In the genomic region with DNA sequence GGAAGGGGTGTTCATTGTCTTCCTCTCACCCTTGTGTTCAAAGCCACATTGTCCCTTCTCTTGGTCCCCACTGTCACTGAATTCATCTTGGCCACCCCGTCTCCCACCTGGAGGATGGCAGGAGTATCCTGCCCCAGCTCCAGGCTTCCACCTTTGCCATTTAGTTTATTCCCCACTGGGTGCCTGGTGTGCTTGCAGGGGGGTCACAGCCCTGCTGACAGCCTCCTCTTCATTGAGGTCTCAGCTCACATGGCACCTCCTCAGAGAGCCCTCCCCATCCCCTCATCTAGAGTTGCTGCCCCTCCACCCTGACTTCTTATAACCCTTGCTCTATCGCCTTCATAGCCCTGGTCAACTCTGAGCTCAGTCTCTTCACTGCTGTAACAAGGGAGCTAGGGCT, we compare ENCODE assay signal across 2 cellular contexts.
TF ChIP-seq lines count a peak whose summit lies in the region.

No MANE protein-coding gene starts in this region.

TF ChIP-seq in liver, 16 proteins besides CTCF, POLR2A, EP300 and RAD21:
- TF ChIP-seq NR2F2 (IDR thresholded peaks at IDR 0.05) (no peak), GABPA (IDR thresholded peaks at IDR 0.05 in 1 of 2, conservative IDR thresholded peaks at IDR 0.05 in 1 of 2) (no peak)
TF ChIP-seq in liver: peak in this region for 0.

TF ChIP-seq in HepG2, 621 proteins besides CTCF, POLR2A, EP300 and RAD21:
- TF ChIP-seq, protein P1, sequence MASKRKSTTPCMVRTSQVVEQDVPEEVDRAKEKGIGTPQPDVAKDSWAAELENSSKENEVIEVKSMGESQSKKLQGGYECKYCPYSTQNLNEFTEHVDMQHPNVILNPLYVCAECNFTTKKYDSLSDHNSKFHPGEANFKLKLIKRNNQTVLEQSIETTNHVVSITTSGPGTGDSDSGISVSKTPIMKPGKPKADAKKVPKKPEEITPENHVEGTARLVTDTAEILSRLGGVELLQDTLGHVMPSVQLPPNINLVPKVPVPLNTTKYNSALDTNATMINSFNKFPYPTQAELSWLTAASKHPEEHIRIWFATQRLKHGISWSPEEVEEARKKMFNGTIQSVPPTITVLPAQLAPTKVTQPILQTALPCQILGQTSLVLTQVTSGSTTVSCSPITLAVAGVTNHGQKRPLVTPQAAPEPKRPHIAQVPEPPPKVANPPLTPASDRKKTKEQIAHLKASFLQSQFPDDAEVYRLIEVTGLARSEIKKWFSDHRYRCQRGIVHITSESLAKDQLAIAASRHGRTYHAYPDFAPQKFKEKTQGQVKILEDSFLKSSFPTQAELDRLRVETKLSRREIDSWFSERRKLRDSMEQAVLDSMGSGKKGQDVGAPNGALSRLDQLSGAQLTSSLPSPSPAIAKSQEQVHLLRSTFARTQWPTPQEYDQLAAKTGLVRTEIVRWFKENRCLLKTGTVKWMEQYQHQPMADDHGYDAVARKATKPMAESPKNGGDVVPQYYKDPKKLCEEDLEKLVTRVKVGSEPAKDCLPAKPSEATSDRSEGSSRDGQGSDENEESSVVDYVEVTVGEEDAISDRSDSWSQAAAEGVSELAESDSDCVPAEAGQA (IDR thresholded peaks at IDR 0.05; ENCODE audit: low read depth): no peak
- TF ChIP-seq, protein P1 (CRISPR knock-in tag; IDR thresholded peaks at IDR 0.05; ENCODE audit: borderline replicate concordance): no peak
- TF ChIP-seq TAF1 (CRISPR knock-in tag; IDR thresholded peaks at IDR 0.05) (no peak), NR2F6 (IDR thresholded peaks at IDR 0.05) (no peak), NR2F6 (CRISPR knock-in tag; IDR thresholded peaks at IDR 0.05) (no peak), SMAD3 (CRISPR knock-in tag; IDR thresholded peaks at IDR 0.05) (no peak), ZNF703 (CRISPR knock-in tag; IDR thresholded peaks at IDR 0.05; ENCODE audit: borderline replicate concordance) (no peak), NCOA2 (CRISPR knock-in tag; IDR thresholded peaks at IDR 0.05) (no peak), FOSL2 (CRISPR knock-in tag; IDR thresholded peaks at IDR 0.05) (no peak), RARA (CRISPR knock-in tag; IDR thresholded peaks at IDR 0.05) (no peak), SPEN (CRISPR knock-in tag; IDR thresholded peaks at IDR 0.05; ENCODE audit: low read depth) (no peak), ZNF264 (CRISPR knock-in tag; IDR thresholded peaks at IDR 0.05) (no peak), ZNF552 (CRISPR knock-in tag; IDR thresholded peaks at IDR 0.05; ENCODE audit: borderline replicate concordance) (no peak), ZNF253 (CRISPR knock-in tag; IDR thresholded peaks at IDR 0.05; ENCODE audit: borderline replicate concordance) (no peak), ZNF7 (CRISPR knock-in tag; IDR thresholded peaks at IDR 0.05) (no peak), TOE1 (CRISPR knock-in tag; IDR thresholded peaks at IDR 0.05) (no peak), RFX5 (IDR thresholded peaks at IDR 0.05; ENCODE audit: low read depth, low read length) (no peak)
- TF ChIP-seq, protein P2, sequence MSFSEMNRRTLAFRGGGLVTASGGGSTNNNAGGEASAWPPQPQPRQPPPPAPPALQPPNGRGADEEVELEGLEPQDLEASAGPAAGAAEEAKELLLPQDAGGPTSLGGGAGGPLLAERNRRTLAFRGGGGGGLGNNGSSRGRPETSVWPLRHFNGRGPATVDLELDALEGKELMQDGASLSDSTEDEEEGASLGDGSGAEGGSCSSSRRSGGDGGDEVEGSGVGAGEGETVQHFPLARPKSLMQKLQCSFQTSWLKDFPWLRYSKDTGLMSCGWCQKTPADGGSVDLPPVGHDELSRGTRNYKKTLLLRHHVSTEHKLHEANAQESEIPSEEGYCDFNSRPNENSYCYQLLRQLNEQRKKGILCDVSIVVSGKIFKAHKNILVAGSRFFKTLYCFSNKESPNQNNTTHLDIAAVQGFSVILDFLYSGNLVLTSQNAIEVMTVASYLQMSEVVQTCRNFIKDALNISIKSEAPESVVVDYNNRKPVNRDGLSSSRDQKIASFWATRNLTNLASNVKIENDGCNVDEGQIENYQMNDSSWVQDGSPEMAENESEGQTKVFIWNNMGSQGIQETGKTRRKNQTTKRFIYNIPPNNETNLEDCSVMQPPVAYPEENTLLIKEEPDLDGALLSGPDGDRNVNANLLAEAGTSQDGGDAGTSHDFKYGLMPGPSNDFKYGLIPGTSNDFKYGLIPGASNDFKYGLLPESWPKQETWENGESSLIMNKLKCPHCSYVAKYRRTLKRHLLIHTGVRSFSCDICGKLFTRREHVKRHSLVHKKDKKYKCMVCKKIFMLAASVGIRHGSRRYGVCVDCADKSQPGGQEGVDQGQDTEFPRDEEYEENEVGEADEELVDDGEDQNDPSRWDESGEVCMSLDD (CRISPR knock-in tag; IDR thresholded peaks at IDR 0.05; ENCODE audit: borderline replicate concordance): no peak
- TF ChIP-seq, protein P3, sequence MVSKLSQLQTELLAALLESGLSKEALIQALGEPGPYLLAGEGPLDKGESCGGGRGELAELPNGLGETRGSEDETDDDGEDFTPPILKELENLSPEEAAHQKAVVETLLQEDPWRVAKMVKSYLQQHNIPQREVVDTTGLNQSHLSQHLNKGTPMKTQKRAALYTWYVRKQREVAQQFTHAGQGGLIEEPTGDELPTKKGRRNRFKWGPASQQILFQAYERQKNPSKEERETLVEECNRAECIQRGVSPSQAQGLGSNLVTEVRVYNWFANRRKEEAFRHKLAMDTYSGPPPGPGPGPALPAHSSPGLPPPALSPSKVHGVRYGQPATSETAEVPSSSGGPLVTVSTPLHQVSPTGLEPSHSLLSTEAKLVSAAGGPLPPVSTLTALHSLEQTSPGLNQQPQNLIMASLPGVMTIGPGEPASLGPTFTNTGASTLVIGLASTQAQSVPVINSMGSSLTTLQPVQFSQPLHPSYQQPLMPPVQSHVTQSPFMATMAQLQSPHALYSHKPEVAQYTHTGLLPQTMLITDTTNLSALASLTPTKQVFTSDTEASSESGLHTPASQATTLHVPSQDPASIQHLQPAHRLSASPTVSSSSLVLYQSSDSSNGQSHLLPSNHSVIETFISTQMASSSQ (IDR thresholded peaks at IDR 0.05; ENCODE audit: low read depth): no peak
- TF ChIP-seq, protein P3 (CRISPR knock-in tag; IDR thresholded peaks at IDR 0.05; ENCODE audit: borderline replicate concordance): no peak
- TF ChIP-seq, protein P4, sequence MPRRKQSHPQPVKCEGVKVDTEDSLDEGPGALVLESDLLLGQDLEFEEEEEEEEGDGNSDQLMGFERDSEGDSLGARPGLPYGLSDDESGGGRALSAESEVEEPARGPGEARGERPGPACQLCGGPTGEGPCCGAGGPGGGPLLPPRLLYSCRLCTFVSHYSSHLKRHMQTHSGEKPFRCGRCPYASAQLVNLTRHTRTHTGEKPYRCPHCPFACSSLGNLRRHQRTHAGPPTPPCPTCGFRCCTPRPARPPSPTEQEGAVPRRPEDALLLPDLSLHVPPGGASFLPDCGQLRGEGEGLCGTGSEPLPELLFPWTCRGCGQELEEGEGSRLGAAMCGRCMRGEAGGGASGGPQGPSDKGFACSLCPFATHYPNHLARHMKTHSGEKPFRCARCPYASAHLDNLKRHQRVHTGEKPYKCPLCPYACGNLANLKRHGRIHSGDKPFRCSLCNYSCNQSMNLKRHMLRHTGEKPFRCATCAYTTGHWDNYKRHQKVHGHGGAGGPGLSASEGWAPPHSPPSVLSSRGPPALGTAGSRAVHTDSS (CRISPR knock-in tag; conservative IDR thresholded peaks at IDR 0.05): no peak
- TF ChIP-seq, protein P5, sequence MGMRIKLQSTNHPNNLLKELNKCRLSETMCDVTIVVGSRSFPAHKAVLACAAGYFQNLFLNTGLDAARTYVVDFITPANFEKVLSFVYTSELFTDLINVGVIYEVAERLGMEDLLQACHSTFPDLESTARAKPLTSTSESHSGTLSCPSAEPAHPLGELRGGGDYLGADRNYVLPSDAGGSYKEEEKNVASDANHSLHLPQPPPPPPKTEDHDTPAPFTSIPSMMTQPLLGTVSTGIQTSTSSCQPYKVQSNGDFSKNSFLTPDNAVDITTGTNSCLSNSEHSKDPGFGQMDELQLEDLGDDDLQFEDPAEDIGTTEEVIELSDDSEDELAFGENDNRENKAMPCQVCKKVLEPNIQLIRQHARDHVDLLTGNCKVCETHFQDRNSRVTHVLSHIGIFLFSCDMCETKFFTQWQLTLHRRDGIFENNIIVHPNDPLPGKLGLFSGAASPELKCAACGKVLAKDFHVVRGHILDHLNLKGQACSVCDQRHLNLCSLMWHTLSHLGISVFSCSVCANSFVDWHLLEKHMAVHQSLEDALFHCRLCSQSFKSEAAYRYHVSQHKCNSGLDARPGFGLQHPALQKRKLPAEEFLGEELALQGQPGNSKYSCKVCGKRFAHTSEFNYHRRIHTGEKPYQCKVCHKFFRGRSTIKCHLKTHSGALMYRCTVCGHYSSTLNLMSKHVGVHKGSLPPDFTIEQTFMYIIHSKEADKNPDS (CRISPR knock-in tag; IDR thresholded peaks at IDR 0.05): no peak
- TF ChIP-seq, protein P6, sequence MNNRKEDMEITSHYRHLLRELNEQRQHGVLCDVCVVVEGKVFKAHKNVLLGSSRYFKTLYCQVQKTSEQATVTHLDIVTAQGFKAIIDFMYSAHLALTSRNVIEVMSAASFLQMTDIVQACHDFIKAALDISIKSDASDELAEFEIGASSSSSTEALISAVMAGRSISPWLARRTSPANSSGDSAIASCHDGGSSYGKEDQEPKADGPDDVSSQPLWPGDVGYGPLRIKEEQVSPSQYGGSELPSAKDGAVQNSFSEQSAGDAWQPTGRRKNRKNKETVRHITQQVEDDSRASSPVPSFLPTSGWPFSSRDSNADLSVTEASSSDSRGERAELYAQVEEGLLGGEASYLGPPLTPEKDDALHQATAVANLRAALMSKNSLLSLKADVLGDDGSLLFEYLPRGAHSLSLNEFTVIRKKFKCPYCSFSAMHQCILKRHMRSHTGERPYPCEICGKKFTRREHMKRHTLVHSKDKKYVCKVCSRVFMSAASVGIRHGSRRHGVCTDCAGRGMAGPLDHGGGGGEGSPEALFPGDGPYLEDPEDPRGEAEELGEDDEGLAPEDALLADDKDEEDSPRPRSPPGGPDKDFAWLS (CRISPR knock-in tag; IDR thresholded peaks at IDR 0.05; ENCODE audit: borderline replicate concordance): no peak
